1 cellular context compared by ENCODE assay signal in genomic region chr12:110281549-110282342, GRCh38.
TF ChIP-seq lines count a peak whose summit lies in the region.

No MANE protein-coding gene starts in this region.

TF ChIP-seq in HepG2, 621 proteins besides CTCF, POLR2A, EP300 and RAD21 (continued from another document and continues in another):
- TF ChIP-seq NBN (conservative IDR thresholded peaks at IDR 0.05): no peak
- TF ChIP-seq ZUFSP (CRISPR knock-in tag; IDR thresholded peaks at IDR 0.05; ENCODE audit: borderline replicate concordance): no peak
- TF ChIP-seq ZHX1 (CRISPR knock-in tag; IDR thresholded peaks at IDR 0.05; ENCODE audit: low read depth): no peak
- no peak for TF ChIP-seq ZBTB46 (CRISPR knock-in tag; IDR thresholded peaks at IDR 0.05; ENCODE audit: borderline replicate concordance)
- no peak for TF ChIP-seq ONECUT2 (CRISPR knock-in tag; IDR thresholded peaks at IDR 0.05)
- TF ChIP-seq THAP9 (CRISPR knock-in tag; IDR thresholded peaks at IDR 0.05; ENCODE audit: borderline replicate concordance): no peak
- no peak for TF ChIP-seq NFYC (CRISPR knock-in tag; IDR thresholded peaks at IDR 0.05)
- peak; percentile 38; the same call in 1 of the 2 replicates for TF ChIP-seq FOXP4 (CRISPR knock-in tag; IDR thresholded peaks at IDR 0.05)
- peak; percentile 43; the same call in 1 of the 2 replicates for TF ChIP-seq HDAC1 (CRISPR knock-in tag; IDR thresholded peaks at IDR 0.05)
- peak; percentile 40; the same call in 1 of the 2 replicates for TF ChIP-seq ZNF230 (CRISPR knock-in tag; IDR thresholded peaks at IDR 0.05)
- TF ChIP-seq NFE2L2 (IDR thresholded peaks at IDR 0.05; ENCODE audit: low read length): no peak
- no peak for TF ChIP-seq ZNF879 (CRISPR knock-in tag; IDR thresholded peaks at IDR 0.05)
- no peak for TF ChIP-seq BRF2 (CRISPR knock-in tag; IDR thresholded peaks at IDR 0.05)
- no peak for TF ChIP-seq TEAD2 (CRISPR knock-in tag; IDR thresholded peaks at IDR 0.05)
- TF ChIP-seq DBP (CRISPR knock-in tag; IDR thresholded peaks at IDR 0.05; ENCODE audit: not compliant biosample characterization): no peak
- no peak; the same call in 1 of the 2 replicates for TF ChIP-seq REL (CRISPR knock-in tag; conservative IDR thresholded peaks at IDR 0.05)
- TF ChIP-seq SP5 (CRISPR knock-in tag; IDR thresholded peaks at IDR 0.05; ENCODE audit: borderline replicate concordance, low read depth): no peak; the same call in 1 of the 2 replicates
- no peak for TF ChIP-seq ZNF205 (CRISPR knock-in tag; IDR thresholded peaks at IDR 0.05)
- TF ChIP-seq ZFP1 (CRISPR knock-in tag; IDR thresholded peaks at IDR 0.05): no peak
- TF ChIP-seq AHDC1 (CRISPR knock-in tag; IDR thresholded peaks at IDR 0.05; ENCODE audit: borderline replicate concordance): no peak; the same call in 1 of the 2 replicates
- TF ChIP-seq TCF7 (IDR thresholded peaks at IDR 0.05; ENCODE audit: low read depth): no peak
- no peak for TF ChIP-seq TEF (CRISPR knock-in tag; IDR thresholded peaks at IDR 0.05)
- TF ChIP-seq TRIM24 (CRISPR knock-in tag; IDR thresholded peaks at IDR 0.05): no peak
- TF ChIP-seq ZNF607 (CRISPR knock-in tag; IDR thresholded peaks at IDR 0.05; ENCODE audit: borderline replicate concordance): peak; percentile 80
- no peak for TF ChIP-seq ZNF577 (CRISPR knock-in tag; IDR thresholded peaks at IDR 0.05; ENCODE audit: borderline replicate concordance, low read depth)
- TF ChIP-seq HOXA5 (CRISPR knock-in tag; IDR thresholded peaks at IDR 0.05): peak; percentile 64; the same call in 1 of the 2 replicates
- peak; percentile 78 for TF ChIP-seq YEATS4 (CRISPR knock-in tag; IDR thresholded peaks at IDR 0.05; ENCODE audit: borderline replicate concordance)
- TF ChIP-seq FIP1L1 (IDR thresholded peaks at IDR 0.05; ENCODE audit: borderline replicate concordance, insufficient read depth, low read depth, low read length): no peak
- peak; percentile 83; the same call in 1 of the 2 replicates for TF ChIP-seq ZNF709 (CRISPR knock-in tag; IDR thresholded peaks at IDR 0.05)
- 0 out of 2 replicates have a peak, but pooled peaks have one; percentile 11 for TF ChIP-seq ZSCAN22 (CRISPR knock-in tag; IDR thresholded peaks at IDR 0.05)
- TF ChIP-seq CSRNP2 (CRISPR knock-in tag; conservative IDR thresholded peaks at IDR 0.05; ENCODE audit: low read depth): no peak
- peak; percentile 30; the same call in 1 of the 2 replicates for TF ChIP-seq DMAP1 (CRISPR knock-in tag; IDR thresholded peaks at IDR 0.05)
- TF ChIP-seq HNF4G (IDR thresholded peaks at IDR 0.05; ENCODE audit: borderline replicate concordance, low read depth, low read length): no peak
- no peak; the same call in 1 of the 2 replicates for TF ChIP-seq HNF4G (CRISPR knock-in tag; IDR thresholded peaks at IDR 0.05; ENCODE audit: borderline replicate concordance, low read depth)
- no peak for TF ChIP-seq ZFAT (CRISPR knock-in tag; conservative IDR thresholded peaks at IDR 0.05)
- no peak for TF ChIP-seq TCF7L2 (IDR thresholded peaks at IDR 0.05; ENCODE audit: low read depth, low read length)
- no peak for TF ChIP-seq CENPX (CRISPR knock-in tag; IDR thresholded peaks at IDR 0.05)
- no peak; the same call in 1 of the 2 replicates for TF ChIP-seq EED (CRISPR knock-in tag; IDR thresholded peaks at IDR 0.05)
- TF ChIP-seq MTA3 (CRISPR knock-in tag; IDR thresholded peaks at IDR 0.05): no peak
- no peak; the same call in 1 of the 2 replicates for TF ChIP-seq STAG1 (CRISPR knock-in tag; IDR thresholded peaks at IDR 0.05)
